Comparison of ENCODE assay signal across 19 cellular contexts in the genomic region with DNA sequence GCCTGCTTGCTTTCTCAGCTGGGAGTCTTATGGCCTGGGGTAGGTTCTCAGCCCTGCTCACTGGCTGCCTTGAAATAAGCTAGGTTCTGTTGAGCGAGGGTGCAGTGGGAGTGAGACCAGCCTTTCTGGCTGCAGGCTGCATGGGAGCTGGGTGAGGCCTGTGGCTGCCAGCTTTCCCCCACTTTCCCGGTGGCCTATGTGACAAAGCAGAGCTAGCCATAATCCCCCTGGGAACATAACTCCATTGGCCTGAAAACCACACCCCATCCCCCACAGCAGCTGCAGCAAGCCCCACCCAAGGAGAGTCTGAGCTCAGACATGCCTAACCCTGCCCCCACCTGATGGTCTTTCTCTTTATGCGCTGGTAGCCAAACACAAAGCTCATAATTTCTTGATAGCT.
"Had no signal": no experiment of that assay in that cellular context is flagged by ENCODE, and none has a peak within 500 bp of the region (broad histone marks: within the 10 kb centered on the region; RNA-seq: fewer than 3 reads in every experiment).

No MANE protein-coding gene starts in this region.

- H3K4me3 Mint-ChIP-seq: activated naive CD4-positive, alpha-beta T cell treated with anti-CD3 and anti-CD28 coated beads, Interleukin-2, amount 50 U/mL, for 24 hours; mesothelial cell of epicardium; nephron progenitor cell had no signal

- H3K4me2 ChIP-seq: hepatocyte had no signal

- H3K27me3 ChIP-seq: adrenal gland, hepatocyte had no signal

- H3K4me1 ChIP-seq: adrenal gland had no signal

- H3K27ac ChIP-seq: adrenal gland, hepatocyte had no signal

- H3K27ac Mint-ChIP-seq: activated naive CD4-positive, alpha-beta T cell treated with anti-CD3 and anti-CD28 coated beads, Interleukin-2, amount 50 U/mL, for 24 hours; mesothelial cell of epicardium; nephron progenitor cell had no signal

- H3K4me1 Mint-ChIP-seq: activated naive CD4-positive, alpha-beta T cell treated with anti-CD3 and anti-CD28 coated beads, Interleukin-2, amount 50 U/mL, for 24 hours; mesothelial cell of epicardium; nephron progenitor cell had no signal

- H3K36me3 Mint-ChIP-seq: activated naive CD4-positive, alpha-beta T cell treated with anti-CD3 and anti-CD28 coated beads, Interleukin-2, amount 50 U/mL, for 24 hours had no signal

- H3K27me3 Mint-ChIP-seq: activated naive CD4-positive, alpha-beta T cell treated with anti-CD3 and anti-CD28 coated beads, Interleukin-2, amount 50 U/mL, for 24 hours had no signal

- H3K36me3 ChIP-seq: adrenal gland had no signal

- DNase-seq: activated CD4-positive, alpha-beta T cell treated with anti-CD3 and anti-CD28 coated beads, Interleukin-2, amount 50 U/mL, for 1 hour; activated CD8-positive, alpha-beta memory T cell treated with anti-CD3 and anti-CD28 coated beads, Interleukin-2, amount 50 U/mL, for 48 hours; activated gamma-delta T cell; activated T-cell treated with anti-CD3 and anti-CD28 coated beads, Interleukin-2, amount 50 U/mL, for 48 hours; adrenal gland; cerebellar nuclear complex; effector memory CD4-positive, alpha-beta T cell; nephron progenitor cell; retina; stimulated activated CD4-positive, alpha-beta T cell treated with anti-CD3 and anti-CD28 coated beads, Interleukin-12 subunit alpha, Interleukin-12 subunit beta, amount 100 ng/mL, for 4 hours; stimulated activated CD4-positive, alpha-beta T cell treated with anti-CD3 and anti-CD28 coated beads, Interleukin-1b, Interleukin-23, amount 100 ng/mL, for 48 hours; stimulated activated CD8-positive, alpha-beta memory T cell treated with anti-CD3 and anti-CD28 coated beads, Interleukin-4, amount 100 ng/mL, for 48 hours; stimulated activated naive CD4-positive, alpha-beta T cell; T1000 had no signal

- ATAC-seq: left lobe of liver had no signal

- H2AFZ ChIP-seq: hepatocyte had no signal

- H3K9me3 Mint-ChIP-seq: activated naive CD4-positive, alpha-beta T cell treated with anti-CD3 and anti-CD28 coated beads, Interleukin-2, amount 50 U/mL, for 24 hours had no signal

- H3K9me3 ChIP-seq: adrenal gland had no signal

- H3K4me3 ChIP-seq: adrenal gland, hepatocyte, lung had no signal
